In genomic region chr1:8285103-8285502, GRCh38 we compare ENCODE assay signal across 19 cellular contexts. TPM values are rescaled to one million over a fixed set of nuclear protein-coding genes. Genes with fewer than 3 reads are reported as not detected.
DNase-seq lines count a peak whose midpoint lies in the region; ATAC-seq and TF ChIP-seq lines count a peak whose summit lies in the region.
"Had no signal": no experiment of that assay in that cellular context is flagged by ENCODE, and none has a peak within 500 bp of the region (broad histone marks: within the 10 kb centered on the region; RNA-seq: fewer than 3 reads in every experiment).

No MANE protein-coding gene starts in this region.

- DNase-seq in COR-L47 (lab: John Stamatoyannopoulos, UW) (peak; percentile 64), PC-3 (peak; percentile 52)
- no peak for DNase-seq in central memory CD4-positive, alpha-beta T cell
- DNase-seq in activated CD8-positive, alpha-beta memory T cell treated with anti-CD3 and anti-CD28 coated beads, Interleukin-2, amount 50 U/mL, for 4 hours: no peak
- DNase-seq: Calu3; CD4-positive, alpha-beta T cell; EL; KBM-7; MV-4-11; NCI-H187; NCI-H2107; NCI-H226; NCI-H524 had no signal

- no peak overlapping the region for H2AFZ ChIP-seq in PC-3 (ENCODE audit: low read length)

- H3K27ac ChIP-seq in PC-3 (ENCODE audit: low read length) (no peak overlapping the region), duodenal mucosa (ENCODE audit: low read depth, low read length) (peak overlapping the region; percentile 20), mucosa of rectum (ENCODE audit: low read depth in 2 of 2, low read length in 2 of 2) (peak overlapping the region; percentile 15 to 48)
- H3K27ac ChIP-seq: A549 had no signal

- H3K79me2 ChIP-seq in PC-3 (ENCODE audit: low read length): no peaks in the 10 kb centered on the region

- no TSS peak for BruUV-seq in PC-3 (replicated peaks; lab: Mats Ljungman, UMichigan)

- H4K20me1 ChIP-seq in PC-3 (ENCODE audit: low read length): no peaks in the 10 kb centered on the region

- H3K4me2 ChIP-seq in PC-3 (ENCODE audit: low read length): no peak overlapping the region
- H3K4me2 ChIP-seq: A549 had no signal

- H3K4me1 ChIP-seq in PC-3 (ENCODE audit: insufficient read depth, low read length): peaks cover 27% of the 10 kb centered on the region
- peaks cover 20 to 21% of the 10 kb centered on the region in 2 donors for H3K4me1 ChIP-seq in duodenal mucosa (ENCODE audit: control insufficient read depth in 1 of 2, insufficient read depth in 2 of 2, low read length in 2 of 2)
- H3K4me1 ChIP-seq in mucosa of rectum (ENCODE audit: control insufficient read depth in 2 of 2, insufficient read depth in 2 of 2, low read length in 2 of 2): peaks cover 4 to 11% of the 10 kb centered on the region in 2 donors
- H3K4me1 ChIP-seq: A549 had no signal

- no peak overlapping the region for H3K4me3 ChIP-seq in PC-3 (ENCODE audit: low read length)
- no peak overlapping the region for H3K4me3 ChIP-seq in duodenal mucosa (ENCODE audit: low read depth in 1 of 2, low read length in 2 of 2)
- H3K4me3 ChIP-seq in mucosa of rectum (ENCODE audit: low read length in 2 of 2): no peak overlapping the region
- H3K4me3 ChIP-seq: A549 had no signal

- no peak for TF ChIP-seq CTCF in PC-3 (conservative IDR thresholded peaks at IDR 0.05; ENCODE audit: low read depth, low read length)

- no peaks in the 10 kb centered on the region for H3K9me2 ChIP-seq in PC-3 (replicated peaks; ENCODE audit: low read length)

- H3K9me3 ChIP-seq in PC-3 (ENCODE audit: low read length): no peaks in the 10 kb centered on the region
- H3K9me3 ChIP-seq in duodenal mucosa (ENCODE audit: control insufficient read depth in 1 of 2, low read length in 2 of 2): no peaks in the 10 kb centered on the region
- H3K9me3 ChIP-seq in mucosa of rectum (ENCODE audit: control insufficient read depth in 2 of 2, low read length in 2 of 2): no peaks in the 10 kb centered on the region
- H3K9me3 ChIP-seq: A549 had no signal

- H3K27me3 ChIP-seq in PC-3 (ENCODE audit: low read length): no peaks in the 10 kb centered on the region
- no peaks in the 10 kb centered on the region for H3K27me3 ChIP-seq in duodenal mucosa (ENCODE audit: control insufficient read depth in 1 of 2, insufficient read depth in 2 of 2, low read length in 2 of 2)
- H3K27me3 ChIP-seq in mucosa of rectum (ENCODE audit: control insufficient read depth in 2 of 2, insufficient read depth in 2 of 2, low read length in 2 of 2): no peaks in the 10 kb centered on the region

- intact Hi-C loops in PC-3 (cut with micrococcal nuclease): loop anchor here (2.0 kb wide), 1 partner anchor 26 kb away; no protein-coding TSS in a partner anchor

- H3K36me3 ChIP-seq in PC-3 (ENCODE audit: low read depth, low read length) (no peaks in the 10 kb centered on the region), duodenal mucosa (ENCODE audit: control insufficient read depth in 1 of 2, insufficient read depth in 2 of 2, low read length in 2 of 2) (no peaks in the 10 kb centered on the region), mucosa of rectum (ENCODE audit: control insufficient read depth in 2 of 2, insufficient read depth in 2 of 2, low read length in 2 of 2) (no peaks in the 10 kb centered on the region)

- POLR2A ChIA-PET in PC-3 (lab: Charles Lee; ENCODE audit: unreplicated experiment): interaction anchor here (0.6 kb wide), 2 partner anchors 83 to 257 kb away, joined by 3 to 6 read pairs; no protein-coding TSS in a partner anchor

- H3K9ac ChIP-seq in PC-3 (ENCODE audit: low read length) (no peak overlapping the region), duodenal mucosa (ENCODE audit: low read depth in 1 of 2, low read length in 2 of 2) (peak overlapping the region in 1 of 2 donors; percentile 7), mucosa of rectum (ENCODE audit: low read depth in 1 of 2, low read length in 2 of 2) (no peak overlapping the region)

- H3F3A ChIP-seq in PC-3 (ENCODE audit: low read length, unreplicated experiment): no peaks in the 10 kb centered on the region

- CTCF ChIA-PET in PC-3 (lab: Charles Lee): no interaction called here

- ATAC-seq in PC-3 (peak; percentile 40), GM18502 (IDR thresholded peaks at IDR 0.05; ENCODE audit: poor library complexity, unreplicated experiment) (no peak), HG03565 (IDR thresholded peaks at IDR 0.05; ENCODE audit: unreplicated experiment) (no peak)
- ATAC-seq: A549, Right ventricle myocardium inferior had no signal

RNA-seq across cellular contexts. Expression of gene SLC45A1, which starts 32.8 kb away (rescaled TPM):
- total RNA-seq in PC-3 (2014; rRNA removed): 0.62 and 0.75 TPM in 2 replicates

Comparison
In these comparisons a context has a peak if more than half of its experiments do, and no peak if none do; other contexts are left out.
1. DNase-seq: peak in COR-L47 (single experiment) and PC-3 (single experiment); none in central memory CD4-positive, alpha-beta T cell (single experiment) and activated CD8-positive, alpha-beta memory T cell treated with anti-CD3 and anti-CD28 coated beads, Interleukin-2, amount 50 U/mL, for 4 hours (single experiment).